In genomic region chr12:125525879-125526278, GRCh38 we compare ENCODE assay signal across 27 cellular contexts.
"Had no signal": no experiment of that assay in that cellular context is flagged by ENCODE, and none has a peak within 500 bp of the region (broad histone marks: within the 10 kb centered on the region; RNA-seq: fewer than 3 reads in every experiment).

No MANE protein-coding gene starts in this region.

- H3K4me1 Mint-ChIP-seq: nephron; stimulated activated memory B cell treated with anti-CD40 and anti-IgM and Interleukin-4, amounts not matched to agents 10 μg/mL and 1 μg/mL and 100 μg/mL, for 72 hours had no signal

- H3K4me3 Mint-ChIP-seq: naive thymus-derived CD4-positive, alpha-beta T cell; nephron; neural progenitor cell; stimulated activated memory B cell treated with anti-CD40 and anti-IgM and Interleukin-4, amounts not matched to agents 10 μg/mL and 1 μg/mL and 100 μg/mL, for 72 hours; stimulated activated naive CD8-positive, alpha-beta T cell treated with anti-CD3 and anti-CD28 coated beads, Interleukin-15, Interleukin-2, amounts not matched to agents 100 ng/mL and 50 ng/mL, for 24 hours had no signal

- H3K36me3 ChIP-seq: neural progenitor cell, neutrophil, ovary, right lobe of liver, sigmoid colon, suprapubic skin, thoracic aorta, thyroid gland, upper lobe of left lung had no signal

- H3K9me3 ChIP-seq: neutrophil, ovary, psoas muscle, right lobe of liver, thyroid gland had no signal

- H3K4me1 ChIP-seq: parathyroid adenoma, psoas muscle, right lobe of liver, sigmoid colon, suprapubic skin, thyroid gland, upper lobe of left lung had no signal

- H3K4me2 ChIP-seq: neural progenitor cell had no signal

- H3K36me3 Mint-ChIP-seq: neural progenitor cell; stimulated activated memory B cell treated with anti-CD40 and anti-IgM and Interleukin-4, amounts not matched to agents 10 μg/mL and 1 μg/mL and 100 μg/mL, for 72 hours had no signal

- H3K27ac ChIP-seq: neural progenitor cell, neutrophil, ovary, parathyroid adenoma, psoas muscle, right lobe of liver, sigmoid colon, suprapubic skin, thoracic aorta, thyroid gland, upper lobe of left lung had no signal

- H2AFZ ChIP-seq: neural progenitor cell, parathyroid adenoma had no signal

- DNase-seq: naive thymus-derived CD4-positive, alpha-beta T cell; nucleus accumbens; ovary; psoas muscle; right cardiac atrium; right lobe of liver; sigmoid colon; small intestine; stimulated activated CD4-positive, alpha-beta T cell treated with anti-CD3 and anti-CD28 coated beads, Interleukin-15, amount 100 ng/mL, for 24 hours; stimulated activated CD4-positive, alpha-beta T cell treated with anti-CD3 and anti-CD28 coated beads, Interleukin-2, amount 100 ng/mL, for 24 hours; stimulated activated CD4-positive, alpha-beta T cell treated with anti-CD3 and anti-CD28 coated beads, Interleukin-2, amount 100 ng/mL, for 48 hours; stimulated activated CD4-positive, alpha-beta T cell treated with anti-CD3 and anti-CD28 coated beads, Interleukin-4, amount 100 ng/mL, for 24 hours; stimulated activated naive CD4-positive, alpha-beta T cell; substantia nigra; thyroid gland; trophoblast cell; upper lobe of left lung had no signal

- H3K27me3 ChIP-seq: neural progenitor cell, neutrophil, ovary, right lobe of liver, sigmoid colon, thyroid gland, tibial nerve, upper lobe of left lung had no signal

- H3K79me2 ChIP-seq: parathyroid adenoma had no signal

- H3K4me3 ChIP-seq: neural progenitor cell, ovary, psoas muscle, right lobe of liver, sigmoid colon, suprapubic skin, thoracic aorta, thyroid gland, tibial nerve, upper lobe of left lung had no signal

- H3K27ac Mint-ChIP-seq: naive thymus-derived CD4-positive, alpha-beta T cell; nephron; neural progenitor cell; progenitor cell of endocrine pancreas; stimulated activated memory B cell treated with anti-CD40 and anti-IgM and Interleukin-4, amounts not matched to agents 10 μg/mL and 1 μg/mL and 100 μg/mL, for 72 hours; stimulated activated naive CD8-positive, alpha-beta T cell treated with anti-CD3 and anti-CD28 coated beads, Interleukin-15, Interleukin-2, amounts not matched to agents 100 ng/mL and 50 ng/mL, for 24 hours had no signal

- ATAC-seq: naive thymus-derived CD4-positive, alpha-beta T cell; psoas muscle; right cardiac atrium; stimulated activated memory B cell treated with anti-CD40 and anti-IgM and Interleukin-4, amounts not matched to agents 10 μg/mL and 1 μg/mL and 100 μg/mL, for 72 hours had no signal
